ENCODE assay signal across 13 cellular contexts in genomic region chr3:127803619-127804018, GRCh38. TPM values are rescaled to one million over a fixed set of nuclear protein-coding genes. Genes with fewer than 3 reads are reported as not detected.
DNase-seq lines count a peak whose midpoint lies in the region; ATAC-seq lines count a peak whose summit lies in the region.
"Had no signal": no experiment of that assay in that cellular context is flagged by ENCODE, and none has a peak within 500 bp of the region (broad histone marks: within the 10 kb centered on the region; RNA-seq: fewer than 3 reads in every experiment).

No MANE protein-coding gene starts in this region.

- no peak overlapping the region for H2BK120ac ChIP-seq in mesenchymal stem cell (ENCODE audit: low read depth, low read length)

- 0% methylated on average over 3 of the region's 4 CpGs for WGBS in mesenchymal stem cell

- H2AFZ ChIP-seq in mesenchymal stem cell (ENCODE audit: low read depth, low read length), result no peak overlapping the region

- H3K14ac ChIP-seq in mesenchymal stem cell (ENCODE audit: low read length in 2 of 2), result no peak overlapping the region

- H2AK5ac ChIP-seq in mesenchymal stem cell (ENCODE audit: low read length, severe bottlenecking), result no peak overlapping the region

- H3K4me2 ChIP-seq in mesenchymal stem cell (ENCODE audit: low read length, poor library complexity, severe bottlenecking), result no peak overlapping the region

- H3K4me1 ChIP-seq in mesenchymal stem cell (ENCODE audit: control insufficient read depth, insufficient read depth, low read depth, low read length), result peaks cover 26% of the 10 kb centered on the region

- peaks cover 25% of the 10 kb centered on the region for H3K79me1 ChIP-seq in mesenchymal stem cell (replicated peaks; ENCODE audit: low read length, poor library complexity, severe bottlenecking)

- no peaks in the 10 kb centered on the region for H3K9me3 ChIP-seq in mesenchymal stem cell (ENCODE audit: control insufficient read depth, low read length)

- no peak overlapping the region for H3K18ac ChIP-seq in mesenchymal stem cell (ENCODE audit: low read depth in 1 of 2, low read length in 2 of 2)

- H2BK12ac ChIP-seq in mesenchymal stem cell (ENCODE audit: low read length in 2 of 2), result no peak overlapping the region

- no peak overlapping the region for H4K8ac ChIP-seq in mesenchymal stem cell (ENCODE audit: low read length)

- no peak overlapping the region for H3K4me3 ChIP-seq in mesenchymal stem cell (ENCODE audit: insufficient read depth in 1 of 2, low read depth in 1 of 2, low read length in 2 of 2)
- H3K4me3 ChIP-seq: skin epidermis had no signal

- no peak overlapping the region for H2BK5ac ChIP-seq in mesenchymal stem cell (ENCODE audit: low read depth, low read length, poor library complexity, severe bottlenecking)

- no peak overlapping the region for H4K91ac ChIP-seq in mesenchymal stem cell (ENCODE audit: low read length)

- H3K36me3 ChIP-seq in mesenchymal stem cell (ENCODE audit: control insufficient read depth in 1 of 2, insufficient read depth in 2 of 2, low read depth in 1 of 2, low read length in 2 of 2), result peaks cover 32 to 33% of the 10 kb centered on the region in 2 experiments

- no peak overlapping the region for H2BK15ac ChIP-seq in mesenchymal stem cell (ENCODE audit: low read depth, poor library complexity, severe bottlenecking)

- no peak overlapping the region for H3K4ac ChIP-seq in mesenchymal stem cell (ENCODE audit: low read depth in 1 of 2, low read length in 2 of 2)

- peak overlapping the region; percentile 22 for H3K9ac ChIP-seq in mesenchymal stem cell (ENCODE audit: low read length)

- H3K27me3 ChIP-seq in mesenchymal stem cell (ENCODE audit: control insufficient read depth in 1 of 2, insufficient read depth in 1 of 2, low read length in 2 of 2), result no peaks in the 10 kb centered on the region

- ATAC-seq in HG02885 (IDR thresholded peaks at IDR 0.05; ENCODE audit: poor library complexity, unreplicated experiment), result no peak
- ATAC-seq: stimulated activated effector memory CD8-positive, alpha-beta T cell treated with anti-CD3 and anti-CD28 coated beads, Interleukin-12 subunit alpha, Interleukin-12 subunit beta, amount 100 ng/mL, for 72 hours had no signal

- DNase-seq in AG08396 (ENCODE audit: low spot score), result peak; percentile 81
- DNase-seq in LoVo (ENCODE audit: low spot score), result peak; percentile 54
- DNase-seq in dermis blood vessel endothelial cell, result peak; percentile 83
- peak; percentile 89 for DNase-seq in mesenchymal stem cell
- no peak for DNase-seq in NCI-H2227 treated with DMSO at 0.1 percent for 48 hours (lab: John Stamatoyannopoulos, UW)
- DNase-seq in DMS153 treated with DMSO at 0.1 percent for 48 hours (lab: John Stamatoyannopoulos, UW; ENCODE audit: unreplicated experiment), result no peak
- no peak for DNase-seq in NCI-H1417 treated with DMSO at 0.1 percent for 48 hours (lab: John Stamatoyannopoulos, UW)
- DNase-seq: activated CD4-positive, alpha-beta T cell treated with anti-CD3 and anti-CD28 coated beads for 48 hours; CD4-positive, alpha-beta T cell; SIG-M5 had no signal

- peak overlapping the region; percentile 91 for H3K27ac ChIP-seq in mesenchymal stem cell (ENCODE audit: low read length, poor library complexity, severe bottlenecking)
- H3K27ac ChIP-seq: skin epidermis had no signal

- H3K23ac ChIP-seq in mesenchymal stem cell (ENCODE audit: low read length in 2 of 2), result no peak overlapping the region

RNA-seq across cellular contexts. Expression of gene MGLL, which starts 18.7 kb away (rescaled TPM):
- total RNA-seq in dermis blood vessel endothelial cell, result 35.7 and 73.0 TPM in 2 replicates
- polyA plus RNA-seq in mesenchymal stem cell (2013, experiment 1 of 2), result 81.2 TPM
- polyA plus RNA-seq in mesenchymal stem cell (2013, experiment 2 of 2), result 81.4 TPM

Comparison
In these comparisons a context has a peak if more than half of its experiments do, and no peak if none do; other contexts are left out.
1. DNase-seq: peak in AG08396 (single experiment), LoVo (single experiment), dermis blood vessel endothelial cell (single experiment) and mesenchymal stem cell (single experiment); none in NCI-H2227 treated with DMSO at 0.1 percent for 48 hours (single experiment), DMS153 treated with DMSO at 0.1 percent for 48 hours (single experiment) and NCI-H1417 treated with DMSO at 0.1 percent for 48 hours (single experiment).